Comparison of ENCODE assay signal across 8 cellular contexts in genomic region chr16:56989988-56990387, GRCh38. TPM values are rescaled to one million over a fixed set of nuclear protein-coding genes. Genes with fewer than 3 reads are reported as not detected.
A peak's percentile ranks its signal among the peaks of the same experiment; 100 is the strongest.
DNase-seq lines count a peak whose midpoint lies in the region; ATAC-seq and TF ChIP-seq lines count a peak whose summit lies in the region.

No MANE protein-coding gene starts in this region.

- H3K4me2 ChIP-seq in SU-DHL-6 (ENCODE audit: low read depth, low read length, poor library complexity, severe bottlenecking) (peak overlapping the region; percentile 62), fibroblast of lung (ENCODE audit: extremely low read depth, insufficient read depth, low read length) (peak overlapping the region; percentile 79)

- H3K9me2 ChIP-seq in SU-DHL-6 (replicated peaks; ENCODE audit: insufficient read depth, low read length) = no peaks in the 10 kb centered on the region

- TF ChIP-seq CTCF in GM06990 (IDR thresholded peaks at IDR 0.05; ENCODE audit: insufficient read depth, low read length, poor library complexity, severe bottlenecking) (no peak), SU-DHL-6 (IDR thresholded peaks at IDR 0.05; ENCODE audit: insufficient read depth, low read length, poor library complexity, severe bottlenecking) (no peak), fibroblast of lung (conservative IDR thresholded peaks at IDR 0.05 in 1 of 2, IDR thresholded peaks at IDR 0.05 in 1 of 2; ENCODE audit: low read depth in 1 of 2, low read length in 2 of 2) (no peak), GM20000 (IDR thresholded peaks at IDR 0.05; ENCODE audit: extremely low read depth, missing control alignments) (no peak)

- H3K36me3 ChIP-seq in GM06990 (ENCODE audit: control insufficient read depth, insufficient read depth, low read length) (peaks cover 2% of the 10 kb centered on the region; the same call in 1 of the 2 replicates), SU-DHL-6 (ENCODE audit: low read length) (no peaks in the 10 kb centered on the region), fibroblast of lung (ENCODE audit: control insufficient read depth, insufficient read depth, low read length) (peaks cover 3% of the 10 kb centered on the region), rectal smooth muscle tissue (ENCODE audit: control insufficient read depth, insufficient read depth, low read length) (no peaks in the 10 kb centered on the region)

- H3K4me1 ChIP-seq in fibroblast of lung (ENCODE audit: control insufficient read depth, extremely low read depth, insufficient read depth, low read length) (peaks cover 18% of the 10 kb centered on the region), rectal smooth muscle tissue (ENCODE audit: control insufficient read depth, insufficient read depth, low read length) (peaks cover 14% of the 10 kb centered on the region)

- no peaks in the 10 kb centered on the region for H3F3A ChIP-seq in SU-DHL-6 (ENCODE audit: insufficient read depth)

- ATAC-seq in GM18502 (IDR thresholded peaks at IDR 0.05; ENCODE audit: poor library complexity, unreplicated experiment) = no peak

- no peaks in the 10 kb centered on the region for H3K27me3 ChIP-seq in GM06990 (replicated peaks; ENCODE audit: control insufficient read depth, insufficient read depth, low read length)
- H3K27me3 ChIP-seq in SU-DHL-6 (ENCODE audit: low read length) = no peaks in the 10 kb centered on the region
- no peaks in the 10 kb centered on the region for H3K27me3 ChIP-seq in fibroblast of lung (ENCODE audit: control insufficient read depth, insufficient read depth, low read length)
- H3K27me3 ChIP-seq in rectal smooth muscle tissue (ENCODE audit: control insufficient read depth, insufficient read depth, low read length) = no peaks in the 10 kb centered on the region

- H4K20me1 ChIP-seq in SU-DHL-6 (ENCODE audit: low read depth, low read length) = no peaks in the 10 kb centered on the region
- H4K20me1 ChIP-seq in fibroblast of lung (ENCODE audit: control insufficient read depth, extremely low read depth, insufficient read depth, low read length) = no peaks in the 10 kb centered on the region

- H3K9ac ChIP-seq in SU-DHL-6 (ENCODE audit: low read length) (peak overlapping the region; percentile 45), fibroblast of lung (ENCODE audit: insufficient read depth, low read length) (peak overlapping the region; percentile 75), rectal smooth muscle tissue (ENCODE audit: low read length) (peak overlapping the region; percentile 94)

- H3K4me3 ChIP-seq in GM06990 (replicated peaks; ENCODE audit: low read depth, low read length) (peak overlapping the region; percentile 92), SU-DHL-6 (ENCODE audit: insufficient read depth, low read length, poor library complexity, severe bottlenecking) (peak overlapping the region; percentile 50), fibroblast of lung (replicated peaks in 1 of 4; ENCODE audit: control extremely low read depth in 1 of 4, insufficient read depth in 1 of 4, low read depth in 3 of 4, low read length in 4 of 4) (peak overlapping the region; percentile 78 to 85 (median 80)), rectal smooth muscle tissue (ENCODE audit: low read length) (peak overlapping the region; percentile 91)

- H3K9me3 ChIP-seq in SU-DHL-6 (ENCODE audit: insufficient read depth, low read length) (no peaks in the 10 kb centered on the region), fibroblast of lung (ENCODE audit: control insufficient read depth, insufficient read depth, low read depth, low read length) (no peaks in the 10 kb centered on the region)

- H3K79me2 ChIP-seq in SU-DHL-6 (ENCODE audit: insufficient read depth, low read length) = no peaks in the 10 kb centered on the region
- H3K79me2 ChIP-seq in fibroblast of lung (ENCODE audit: control insufficient read depth, insufficient read depth, low read length) = peaks cover 50% of the 10 kb centered on the region

- DNase-seq in GM06990 (ENCODE audit: extremely low read depth, insufficient read length) (no peak), fibroblast of lung (ENCODE audit: low read depth in 2 of 2) (no peak), GM03348 (ENCODE audit: low spot score) (no peak), GM20000 (ENCODE audit: low spot score) (no peak)
- no peak for DNase-seq in stimulated activated CD4-positive, alpha-beta T cell treated with anti-CD3 and anti-CD28 coated beads, Interleukin-1b, Interleukin-23, amount 100 ng/mL, for 48 hours

- H3K27ac ChIP-seq in SU-DHL-6 (ENCODE audit: low read depth, low read length) = no peak overlapping the region
- peak overlapping the region; percentile 82 for H3K27ac ChIP-seq in fibroblast of lung (ENCODE audit: insufficient read depth, low read length)
- H3K27ac ChIP-seq in rectal smooth muscle tissue (ENCODE audit: low read depth, low read length) = peak overlapping the region; percentile 86

- H2AFZ ChIP-seq in SU-DHL-6 (ENCODE audit: low read depth, low read length, severe bottlenecking) (peak overlapping the region; percentile 76), fibroblast of lung (ENCODE audit: low read length) (no peak overlapping the region)

RNA-seq across cellular contexts. Expression of gene NLRC5, which starts 0.6 kb away (rescaled TPM):
- total RNA-seq in fibroblast of lung = 23.6 and 43.6 TPM in 2 replicates
- polyA plus RNA-seq in fibroblast of lung = 18.8 and 22.2 TPM in 2 replicates
- polyA plus RNA-seq in fibroblast of lung (2012) = 15.0 and 16.3 TPM in 2 replicates
- polyA minus RNA-seq in fibroblast of lung (ENCODE audit: low replicate concordance) = 68.3 and 84.0 TPM in 2 replicates

RNA-seq across cellular contexts. Expression of gene CETP, which starts 28.2 kb away (rescaled TPM):
- not detected in 2 replicates for total RNA-seq in fibroblast of lung
- polyA plus RNA-seq in fibroblast of lung = 0.06 TPM in 1 of 2 replicates, not detected in the other
- polyA plus RNA-seq in fibroblast of lung (2012) = 0.12 TPM in 1 of 2 replicates, not detected in the other
- not detected in 2 replicates for polyA minus RNA-seq in fibroblast of lung (ENCODE audit: low replicate concordance)

RNA-seq across cellular contexts. Expression of gene HERPUD1, which starts 58.0 kb away (rescaled TPM):
- 111 and 117 TPM in 2 replicates for total RNA-seq in fibroblast of lung
- 127 and 199 TPM in 2 replicates for polyA plus RNA-seq in fibroblast of lung
- 68.9 and 89.8 TPM in 2 replicates for polyA plus RNA-seq in fibroblast of lung (2012)
- polyA minus RNA-seq in fibroblast of lung (ENCODE audit: low replicate concordance) = 241 and 266 TPM in 2 replicates
